ENCODE assay signal across 5 cellular contexts in the genomic region with DNA sequence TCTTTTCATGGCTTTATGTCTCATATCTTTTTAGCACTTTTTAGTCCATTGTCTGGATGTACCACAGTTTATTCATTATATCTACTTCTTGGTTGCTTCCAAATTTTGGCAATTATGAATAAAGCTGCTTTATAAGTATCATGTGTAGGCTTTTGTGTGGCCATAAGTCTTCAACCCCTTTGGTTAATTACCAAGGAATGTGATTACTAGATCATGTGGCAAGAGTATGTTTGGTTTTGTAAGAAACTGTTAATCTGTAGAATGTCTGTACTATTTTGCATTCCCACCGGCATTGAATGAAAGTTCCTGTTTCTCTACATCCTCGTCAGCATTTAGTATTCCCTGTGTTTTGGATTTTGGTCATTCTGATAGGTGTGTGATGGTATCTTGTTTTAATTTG.
"Had no signal": no experiment of that assay in that cellular context is flagged by ENCODE, and none has a peak within 500 bp of the region (broad histone marks: within the 10 kb centered on the region; RNA-seq: fewer than 3 reads in every experiment).

No MANE protein-coding gene starts in this region.

- DNase-seq: IMR-90, KBM-7 had no signal

- H3K27ac Mint-ChIP-seq: IgD-negative memory B cell had no signal

- FAIRE-seq: HepG2, HTR-8/SVneo had no signal

- H3K27me3 Mint-ChIP-seq: IgD-negative memory B cell had no signal

- ATAC-seq: HepG2 had no signal
